22 cellular contexts compared by ENCODE assay signal in genomic region chr3:43962043-43962442, GRCh38.
"Had no signal": no experiment of that assay in that cellular context is flagged by ENCODE, and none has a peak within 500 bp of the region (broad histone marks: within the 10 kb centered on the region; RNA-seq: fewer than 3 reads in every experiment).

No MANE protein-coding gene starts in this region.

- H3K27ac ChIP-seq: coronary artery, dorsolateral prefrontal cortex, epithelial cell of prostate, foreskin keratinocyte, gastroesophageal sphincter, heart left ventricle, hepatocyte, left lung, lower lobe of right lung had no signal

- H3K4me3 Mint-ChIP-seq: effector memory CD8-positive, alpha-beta T cell; endodermal cell; mesothelial cell of epicardium; naive B cell had no signal

- H3K36me3 Mint-ChIP-seq: mesothelial cell of epicardium, naive B cell had no signal

- H3K9me3 ChIP-seq: gastroesophageal sphincter, heart left ventricle, left lung, lower lobe of right lung, mucosa of descending colon had no signal

- H3K4me3 ChIP-seq: coronary artery, dorsolateral prefrontal cortex, gastroesophageal sphincter, heart left ventricle, hepatocyte, left lung, lower lobe of right lung, mucosa of descending colon had no signal

- ATAC-seq: effector memory CD8-positive, alpha-beta T cell; esophagus mucosa; foreskin keratinocyte; gastroesophageal sphincter; heart left ventricle; left cardiac atrium; left lung; left ventricle myocardium superior; lower lobe of right lung; mucosa of descending colon had no signal

- H3K9me3 Mint-ChIP-seq: effector memory CD8-positive, alpha-beta T cell; endodermal cell; mesothelial cell of epicardium; naive B cell had no signal

- H3K27ac Mint-ChIP-seq: effector memory CD8-positive, alpha-beta T cell; endodermal cell; mesothelial cell of epicardium; naive B cell had no signal

- H3K36me3 ChIP-seq: gastroesophageal sphincter, heart left ventricle, left lung, lower lobe of right lung had no signal

- H3K4me1 Mint-ChIP-seq: naive B cell had no signal

- H3K4me1 ChIP-seq: foreskin keratinocyte, gastroesophageal sphincter, heart left ventricle, left lung, lower lobe of right lung had no signal

- DNase-seq: dermis blood vessel endothelial cell; dorsolateral prefrontal cortex; effector CD8-positive, alpha-beta T cell; effector memory CD8-positive, alpha-beta T cell; endodermal cell; erythroblast; foreskin keratinocyte; heart left ventricle; hypothalamus; left cardiac atrium; left lung; left ventricle myocardium superior; lower lobe of right lung; mesenchymal stem cell; mucosa of descending colon; naive B cell had no signal
